30 cellular contexts compared by ENCODE assay signal in genomic region chr5:154543380-154543779, GRCh38.
DNase-seq lines count a peak whose midpoint lies in the region; ATAC-seq and TF ChIP-seq lines count a peak whose summit lies in the region.
"Had no signal": no experiment of that assay in that cellular context is flagged by ENCODE, and none has a peak within 500 bp of the region (broad histone marks: within the 10 kb centered on the region; RNA-seq: fewer than 3 reads in every experiment).

No MANE protein-coding gene starts in this region.

- TF ChIP-seq CTCF in MCF 10A (IDR thresholded peaks at IDR 0.05; ENCODE audit: unreplicated experiment) (no peak), breast epithelium (IDR thresholded peaks at IDR 0.05) (no peak), fibroblast of the aortic adventitia (IDR thresholded peaks at IDR 0.05; ENCODE audit: insufficient read depth, low read length) (no peak), transverse colon (IDR thresholded peaks at IDR 0.05) (no peak), glutamatergic neuron (IDR thresholded peaks at IDR 0.05; ENCODE audit: partially characterized antibody, unreplicated experiment) (no peak)

- H3K9me3 ChIP-seq in breast epithelium, result no peaks in the 10 kb centered on the region
- no peaks in the 10 kb centered on the region for H3K9me3 ChIP-seq in transverse colon
- H3K9me3 ChIP-seq: BE2C, HAP-1, tibial nerve had no signal

- no peak overlapping the region for H3K4me3 Mint-ChIP-seq in MCF 10A (ENCODE audit: unreplicated experiment)
- no peak overlapping the region for H3K4me3 Mint-ChIP-seq in glutamatergic neuron (ENCODE audit: unreplicated experiment)
- H3K4me3 Mint-ChIP-seq: activated CD4-positive, alpha-beta memory T cell treated with anti-CD3 and anti-CD28 coated beads, Interleukin-2, amount 10 ng/mL, durations not matched to agents 7 days and 5 days; IgD-negative memory B cell; neural crest cell had no signal

- CTCF ChIA-PET in MCF 10A (lab: Yijun Ruan, JAX), result interaction anchor here (0.6 to 3.3 kb wide), 7 partner anchors 9 to 86 kb away, joined by 3 to 36 read pairs (median 3); no protein-coding TSS in a partner anchor

- H3K27me3 ChIP-seq in breast epithelium (peaks cover 0 to 5% of the 10 kb centered on the region in 2 donors), transverse colon (peaks cover 3% of the 10 kb centered on the region)
- H3K27me3 ChIP-seq: BE2C had no signal

- H3K27ac Mint-ChIP-seq in MCF 10A (ENCODE audit: low read depth, unreplicated experiment) (no peak overlapping the region), glutamatergic neuron (ENCODE audit: unreplicated experiment) (no peak overlapping the region)
- H3K27ac Mint-ChIP-seq: activated CD4-positive, alpha-beta memory T cell treated with anti-CD3 and anti-CD28 coated beads, Interleukin-2, amount 10 ng/mL, durations not matched to agents 7 days and 5 days; IgD-negative memory B cell; progenitor cell of endocrine pancreas had no signal

- intact Hi-C loops in MCF 10A (cut with micrococcal nuclease), result no loop called here
- intact Hi-C loops in breast epithelium (cut with DNase I; ENCODE audit: low total_unique reads), result no loop called here
- intact Hi-C loops in transverse colon (cut with DNase I; ENCODE audit: low total_unique reads), result loop anchor here (5.0 kb wide), 1 partner anchor 64 kb away; no protein-coding TSS in a partner anchor

- DNase-seq in MCF 10A (ENCODE audit: unreplicated experiment), result peak; percentile 58
- DNase-seq in breast epithelium (ENCODE audit: low spot score in 2 of 2), result no peak
- peak; percentile 25 for DNase-seq in SW480 (ENCODE audit: low spot score)
- peak; percentile 37 for DNase-seq in fibroblast of the aortic adventitia (ENCODE audit: low read depth)
- no peak for DNase-seq in transverse colon
- no peak for DNase-seq in glutamatergic neuron
- DNase-seq: activated CD4-positive, alpha-beta memory T cell treated with anti-CD3 and anti-CD28 coated beads, Interleukin-2, amount 10 ng/mL, durations not matched to agents 7 days and 5 days; activated CD4-positive, CD25-positive, alpha-beta regulatory T cell; activated gamma-delta T cell; BE2C; central memory CD4-positive, alpha-beta T cell; COR-L47; DMS79 treated with DMSO at 0.1 percent for 48 hours; dorsolateral prefrontal cortex; foreskin fibroblast; left ventricle myocardium superior; NCI-H1694; NCI-H2171 treated with DMSO at 0.1 percent for 48 hours; NCI-H526; stimulated activated CD4-positive, alpha-beta T cell treated with anti-CD3 and anti-CD28 coated beads, Interleukin-4, amount 100 ng/mL, for 1 hour; stimulated activated naive CD8-positive, alpha-beta T cell treated with anti-CD3 and anti-CD28 coated beads, Interleukin-15, Interleukin-2, amounts not matched to agents 100 U/mL and 50 U/mL, for 24 hours; T1000 had no signal

- H3K36me3 Mint-ChIP-seq in MCF 10A (ENCODE audit: insufficient read depth, unreplicated experiment) (no peaks in the 10 kb centered on the region), glutamatergic neuron (ENCODE audit: unreplicated experiment) (no peaks in the 10 kb centered on the region)
- H3K36me3 Mint-ChIP-seq: IgD-negative memory B cell had no signal

- H3K9me3 Mint-ChIP-seq in MCF 10A (ENCODE audit: unreplicated experiment) (no peaks in the 10 kb centered on the region), glutamatergic neuron (ENCODE audit: unreplicated experiment) (no peaks in the 10 kb centered on the region)
- H3K9me3 Mint-ChIP-seq: activated CD4-positive, alpha-beta memory T cell treated with anti-CD3 and anti-CD28 coated beads, Interleukin-2, amount 10 ng/mL, durations not matched to agents 7 days and 5 days; IgD-negative memory B cell; neural crest cell had no signal

- H3K4me3 ChIP-seq in breast epithelium (no peak overlapping the region), fibroblast of the aortic adventitia (ENCODE audit: low read depth, low read length) (no peak overlapping the region), transverse colon (no peak overlapping the region)
- H3K4me3 ChIP-seq: dorsolateral prefrontal cortex, HAP-1, tibial nerve had no signal

- H3K36me3 ChIP-seq in breast epithelium (no peaks in the 10 kb centered on the region), transverse colon (no peaks in the 10 kb centered on the region)
- H3K36me3 ChIP-seq: BE2C, HAP-1, tibial nerve had no signal

- POLR2A ChIA-PET in MCF 10A (lab: Yijun Ruan, JAX), result interaction anchor here (0.5 to 1.5 kb wide), 2 partner anchors 9 to 278 kb away, joined by 3 read pairs; no protein-coding TSS in a partner anchor

- no peak overlapping the region for H3K27ac ChIP-seq in breast epithelium
- peak overlapping the region in 3 of 4 donors; percentile 40 to 81 (median 59) for H3K27ac ChIP-seq in transverse colon
- H3K27ac ChIP-seq: 22Rv1, dorsolateral prefrontal cortex, tibial nerve had no signal

- in situ Hi-C loops in transverse colon (cut with MboI; ENCODE audit: low pct_ligation_motif_present in 1 of 4, low pct_unique_long_range_greater_than_20kb in 1 of 4, low sequenced_read_pairs in 3 of 4), result no loop called here

- H3K4me1 Mint-ChIP-seq in MCF 10A (ENCODE audit: insufficient read depth, unreplicated experiment) (peaks cover 15% of the 10 kb centered on the region), glutamatergic neuron (ENCODE audit: low read depth, unreplicated experiment) (no peaks in the 10 kb centered on the region)
- H3K4me1 Mint-ChIP-seq: activated CD4-positive, alpha-beta memory T cell treated with anti-CD3 and anti-CD28 coated beads, Interleukin-2, amount 10 ng/mL, durations not matched to agents 7 days and 5 days; IgD-negative memory B cell had no signal

- 20 to 60% methylated on average over 1 to 5 of the region's 5 CpGs for WGBS in transverse colon (ENCODE audit: low coverage in 1 of 2), 2 donors

- peaks cover 73% of the 10 kb centered on the region for H3K27me3 Mint-ChIP-seq in MCF 10A (ENCODE audit: insufficient read depth, unreplicated experiment)
- peaks cover 4% of the 10 kb centered on the region for H3K27me3 Mint-ChIP-seq in glutamatergic neuron (ENCODE audit: unreplicated experiment)

- no peak for TF ChIP-seq EP300 in transverse colon (IDR thresholded peaks at IDR 0.05; ENCODE audit: low read depth)

- TF ChIP-seq POLR2A in breast epithelium (IDR thresholded peaks at IDR 0.05) (no peak), transverse colon (IDR thresholded peaks at IDR 0.05) (no peak)

- ATAC-seq in HG02642 (IDR thresholded peaks at IDR 0.05; ENCODE audit: poor library complexity, unreplicated experiment), result no peak
- no peak for ATAC-seq in HG03159 (IDR thresholded peaks at IDR 0.05; ENCODE audit: unreplicated experiment)
- ATAC-seq: left ventricle myocardium superior; stimulated activated naive CD8-positive, alpha-beta T cell treated with anti-CD3 and anti-CD28 coated beads, Interleukin-15, Interleukin-2, amounts not matched to agents 100 U/mL and 50 U/mL, for 24 hours had no signal

- no peaks in the 10 kb centered on the region for H3K4me1 ChIP-seq in breast epithelium
- H3K4me1 ChIP-seq in transverse colon, result peaks cover 0 to 11% (median 6%) of the 10 kb centered on the region in 4 donors
- H3K4me1 ChIP-seq: BE2C, HAP-1 had no signal

- BruUV-seq in MCF 10A (replicated peaks; lab: Mats Ljungman, UMichigan), result no TSS peak

Comparison
In these comparisons a context has a peak if more than half of its experiments do, and no peak if none do; other contexts are left out.
1. DNase-seq: peak in MCF 10A (single experiment), SW480 (single experiment) and fibroblast of the aortic adventitia (single experiment); none in breast epithelium (0 of 2), transverse colon (single experiment) and glutamatergic neuron (single experiment).
2. H3K27ac ChIP-seq: peak in transverse colon (3 of 4); none in breast epithelium (0 of 2).